22 cellular contexts compared by ENCODE assay signal in genomic region chr10:14945097-14945496, GRCh38. TPM values are rescaled to one million over a fixed set of nuclear protein-coding genes. Genes with fewer than 3 reads are reported as not detected.
A peak's percentile ranks its signal among the peaks of the same experiment; 100 is the strongest.
DNase-seq lines count a peak whose midpoint lies in the region; ATAC-seq and TF ChIP-seq lines count a peak whose summit lies in the region.
"Had no signal": no experiment of that assay in that cellular context is flagged by ENCODE, and none has a peak within 500 bp of the region (broad histone marks: within the 10 kb centered on the region; RNA-seq: fewer than 3 reads in every experiment).

No MANE protein-coding gene starts in this region.

- intact Hi-C loops in Right ventricle myocardium inferior (cut with DNase I), result no loop called here
- intact Hi-C loops in activated naive CD4-positive, alpha-beta T cell treated with anti-CD3 and anti-CD28 coated beads for 36 hours (cut with micrococcal nuclease), result no loop called here

- TF ChIP-seq CTCF in RWPE2 (IDR thresholded peaks at IDR 0.05; ENCODE audit: poor library complexity, severe bottlenecking), result no peak

- ATAC-seq in RWPE2 (ENCODE audit: low read depth) (peak; percentile 67), Right ventricle myocardium inferior (no peak)
- ATAC-seq: CD8-positive, alpha-beta T cell; GM12878 had no signal

- H3K36me3 ChIP-seq in RWPE2 (ENCODE audit: low read depth), result peaks cover 67% of the 10 kb centered on the region

- peaks cover 3% of the 10 kb centered on the region for H3K4me1 ChIP-seq in RWPE2 (ENCODE audit: insufficient read depth, poor library complexity, severe bottlenecking)

- H3K4me1 Mint-ChIP-seq in activated CD4-positive, alpha-beta T cell treated with anti-CD3 and anti-CD28 coated beads, Interleukin-2, amount 10 ng/mL, durations not matched to agents 7 days and 5 days, result peaks cover 31% of the 10 kb centered on the region
- H3K4me1 Mint-ChIP-seq in activated naive CD4-positive, alpha-beta T cell treated with anti-CD3 and anti-CD28 coated beads for 36 hours (ENCODE audit: low read depth), result peaks cover 7% of the 10 kb centered on the region

- no peaks in the 10 kb centered on the region for H3K9me3 Mint-ChIP-seq in activated CD4-positive, alpha-beta T cell treated with anti-CD3 and anti-CD28 coated beads, Interleukin-2, amount 10 ng/mL, durations not matched to agents 7 days and 5 days
- no peaks in the 10 kb centered on the region for H3K9me3 Mint-ChIP-seq in activated naive CD4-positive, alpha-beta T cell treated with anti-CD3 and anti-CD28 coated beads for 36 hours
- H3K9me3 Mint-ChIP-seq: CD8-positive, alpha-beta T cell had no signal

- H3K9me3 ChIP-seq in RWPE2 (ENCODE audit: severe bottlenecking), result no peaks in the 10 kb centered on the region
- H3K9me3 ChIP-seq: BLaER1 had no signal

- no peak overlapping the region for H3K4me3 Mint-ChIP-seq in activated CD4-positive, alpha-beta T cell treated with anti-CD3 and anti-CD28 coated beads, Interleukin-2, amount 10 ng/mL, durations not matched to agents 7 days and 5 days
- H3K4me3 Mint-ChIP-seq in activated naive CD4-positive, alpha-beta T cell treated with anti-CD3 and anti-CD28 coated beads for 36 hours, result no peak overlapping the region
- H3K4me3 Mint-ChIP-seq: CD8-positive, alpha-beta T cell had no signal

- H3K27me3 Mint-ChIP-seq in activated CD4-positive, alpha-beta T cell treated with anti-CD3 and anti-CD28 coated beads, Interleukin-2, amount 10 ng/mL, durations not matched to agents 7 days and 5 days, result no peaks in the 10 kb centered on the region
- H3K27me3 Mint-ChIP-seq in activated naive CD4-positive, alpha-beta T cell treated with anti-CD3 and anti-CD28 coated beads for 36 hours (ENCODE audit: low read depth), result no peaks in the 10 kb centered on the region

- no peak overlapping the region for H3K4me3 ChIP-seq in RWPE2 (ENCODE audit: severe bottlenecking)
- H3K4me3 ChIP-seq: BLaER1, GM12878, SK-N-MC had no signal

- no peak overlapping the region for H3K27ac ChIP-seq in RWPE2 (ENCODE audit: poor library complexity, severe bottlenecking)
- H3K27ac ChIP-seq: 22Rv1, BLaER1, SK-N-MC had no signal

- POLR2A ChIA-PET in activated CD4-positive, alpha-beta T cell treated with anti-CD3 and anti-CD28 coated beads, Interleukin-2, amount 10 ng/mL, durations not matched to agents 7 days and 5 days (lab: Charles Lee), result no interaction called here

- H3K27ac Mint-ChIP-seq in activated CD4-positive, alpha-beta T cell treated with anti-CD3 and anti-CD28 coated beads, Interleukin-2, amount 10 ng/mL, durations not matched to agents 7 days and 5 days, result peak overlapping the region; percentile 19
- H3K27ac Mint-ChIP-seq in activated naive CD4-positive, alpha-beta T cell treated with anti-CD3 and anti-CD28 coated beads for 36 hours, result no peak overlapping the region
- H3K27ac Mint-ChIP-seq: CD8-positive, alpha-beta T cell had no signal

- H3K36me3 Mint-ChIP-seq in activated CD4-positive, alpha-beta T cell treated with anti-CD3 and anti-CD28 coated beads, Interleukin-2, amount 10 ng/mL, durations not matched to agents 7 days and 5 days (ENCODE audit: low read depth), result peaks cover 67% of the 10 kb centered on the region
- H3K36me3 Mint-ChIP-seq in activated naive CD4-positive, alpha-beta T cell treated with anti-CD3 and anti-CD28 coated beads for 36 hours (ENCODE audit: low read depth), result peaks cover 24% of the 10 kb centered on the region

- H3K27me3 ChIP-seq in RWPE2 (ENCODE audit: insufficient read depth, poor library complexity, severe bottlenecking), result no peaks in the 10 kb centered on the region
- H3K27me3 ChIP-seq: BLaER1 had no signal

- CTCF ChIA-PET in activated CD4-positive, alpha-beta T cell treated with anti-CD3 and anti-CD28 coated beads, Interleukin-2, amount 10 ng/mL, durations not matched to agents 7 days and 5 days (lab: Charles Lee), result interaction anchor here (1.4 kb wide), 1 partner anchor 8 kb away, joined by 3 read pairs; no protein-coding TSS in a partner anchor
- CTCF ChIA-PET in activated naive CD4-positive, alpha-beta T cell treated with anti-CD3 and anti-CD28 coated beads for 36 hours (lab: Charles Lee), result no interaction called here

- DNase-seq in activated CD4-positive, alpha-beta T cell treated with anti-CD3 and anti-CD28 coated beads, Interleukin-2, amount 10 ng/mL, durations not matched to agents 7 days and 5 days, result no peak
- DNase-seq in activated CD4-positive, alpha-beta T cell treated with anti-CD3 and anti-CD28 coated beads, Interleukin-2, amount 50 U/mL, for 4 hours, result no peak
- no peak for DNase-seq in RWPE2 (ENCODE audit: low spot score)
- DNase-seq in fibroblast of gingiva (ENCODE audit: low read depth), result peak; percentile 78
- no peak for DNase-seq in Right ventricle myocardium inferior (ENCODE audit: missing footprints)
- DNase-seq in DMS 273 (lab: John Stamatoyannopoulos, UW; ENCODE audit: unreplicated experiment), result no peak
- no peak for DNase-seq in activated naive CD4-positive, alpha-beta T cell treated with anti-CD3 and anti-CD28 coated beads for 36 hours
- DNase-seq in cerebellum (ENCODE audit: low spot score), result no peak
- DNase-seq: CD8-positive, alpha-beta T cell; DMS79 treated with DMSO at 0.1 percent for 48 hours; GDM1; GOT3; KBM-7; NCI-H1436; NCI-H2029; NCI-H2171 treated with DMSO at 0.1 percent for 48 hours; NCI-H446 treated with DMSO at 0.1 percent for 48 hours; Right ventricle myocardium superior had no signal

RNA-seq across cellular contexts. Expression of gene DCLRE1C, which starts 8.8 kb away (rescaled TPM):
- 10 to 100 TPM; 60.4 to 66.2 TPM for total RNA-seq in activated CD4-positive, alpha-beta T cell treated with anti-CD3 and anti-CD28 coated beads, Interleukin-2, amount 10 ng/mL, durations not matched to agents 7 days and 5 days
- total RNA-seq in Right ventricle myocardium inferior (4.2 TPM), cerebellum (11.1 TPM)
- 10 to 100 TPM in 1 of 2 experiments, 1 to 10 TPM in 1; 9.8 to 13.9 TPM for total RNA-seq in activated naive CD4-positive, alpha-beta T cell treated with anti-CD3 and anti-CD28 coated beads for 36 hours

RNA-seq across cellular contexts. Expression of gene MEIG1, which starts 14.1 kb away (rescaled TPM):
- under 1 TPM; 0.71 to 0.82 TPM for total RNA-seq in activated CD4-positive, alpha-beta T cell treated with anti-CD3 and anti-CD28 coated beads, Interleukin-2, amount 10 ng/mL, durations not matched to agents 7 days and 5 days
- total RNA-seq in Right ventricle myocardium inferior (not detected), cerebellum (not detected)
- total RNA-seq in activated naive CD4-positive, alpha-beta T cell treated with anti-CD3 and anti-CD28 coated beads for 36 hours, result under 1 TPM; 0.81 to 0.93 TPM
- total RNA-seq: CD8-positive, alpha-beta T cell; Right ventricle myocardium superior had no signal
